In the genomic region with DNA sequence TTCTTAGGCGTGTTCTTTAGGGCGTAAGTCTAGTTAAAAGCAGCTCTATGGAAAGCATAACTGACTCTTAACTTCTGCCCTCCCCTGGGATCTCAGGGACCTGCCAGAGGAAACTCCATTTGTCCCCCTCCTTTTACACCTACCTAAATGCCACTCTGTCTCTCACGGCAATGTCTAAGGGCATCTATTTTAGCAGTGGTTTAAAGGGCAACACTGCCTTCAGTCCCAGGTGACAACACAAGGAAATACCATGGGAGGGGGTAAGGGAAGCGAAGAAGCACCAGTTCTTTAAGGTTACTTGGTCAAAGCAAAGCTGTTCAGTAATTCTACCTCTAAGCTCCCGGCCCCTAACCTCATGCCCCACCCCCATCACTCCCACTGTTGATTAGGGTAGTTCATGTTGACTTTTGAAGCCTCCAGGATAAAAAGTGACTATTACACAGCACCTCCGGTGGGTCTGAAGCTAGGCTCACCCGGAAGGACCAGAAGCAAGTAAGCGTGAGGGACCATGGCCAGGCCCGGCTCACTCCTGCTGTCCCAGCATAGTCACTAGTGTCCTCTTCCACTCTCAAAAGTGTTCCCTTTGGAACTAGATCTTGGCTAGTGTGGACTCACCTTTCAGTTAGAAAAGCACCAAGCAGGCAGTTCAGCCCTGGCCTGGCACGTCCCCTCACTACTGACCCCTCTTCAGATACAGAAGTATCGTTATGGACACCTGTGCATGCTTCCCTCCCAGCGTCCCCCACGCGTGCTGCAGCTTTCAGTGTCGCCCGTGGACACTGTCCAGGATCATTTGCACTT, we compare ENCODE assay signal across 9 cellular contexts. TPM values are rescaled to one million over a fixed set of nuclear protein-coding genes. Genes with fewer than 3 reads are reported as not detected.
DNase-seq lines count a peak whose midpoint lies in the region; ATAC-seq and TF ChIP-seq lines count a peak whose summit lies in the region.
"Had no signal": no experiment of that assay in that cellular context is flagged by ENCODE, and none has a peak within 500 bp of the region (broad histone marks: within the 10 kb centered on the region; RNA-seq: fewer than 3 reads in every experiment).

No MANE protein-coding gene starts in this region.

- no peaks in the 10 kb centered on the region for H3K9me3 Mint-ChIP-seq in Caco-2 (ENCODE audit: unreplicated experiment)

- CTCF ChIA-PET in Caco-2 (lab: Charles Lee) = interaction anchor here (0.5 to 2.0 kb wide), 7 partner anchors 12 to 954 kb away, joined by 3 to 14 read pairs (median 3); no protein-coding TSS in a partner anchor

- no TSS peak for BruUV-seq in Caco-2 (replicated peaks; lab: Mats Ljungman, UMichigan)

- no peaks in the 10 kb centered on the region for H3K27me3 Mint-ChIP-seq in Caco-2 (ENCODE audit: insufficient read depth, unreplicated experiment)

- H3K4me3 ChIP-seq in Caco-2 (ENCODE audit: low read depth, low read length) (peak overlapping the region; percentile 23), MM.1S (ENCODE audit: low read length) (peak overlapping the region; percentile 86), ovary (peak overlapping the region; percentile 10)
- H3K4me3 ChIP-seq in effector memory CD4-positive, alpha-beta T cell (ENCODE audit: insufficient read depth, low read depth, low read length, poor library complexity, severe bottlenecking) = peak overlapping the region; percentile 72

- peak overlapping the region; percentile 89 for H3K27ac Mint-ChIP-seq in Caco-2 (ENCODE audit: unreplicated experiment)

- no peaks in the 10 kb centered on the region for H3K9me2 ChIP-seq in MM.1S (replicated peaks; ENCODE audit: insufficient read depth, low read length)

- POLR2A ChIA-PET in Caco-2 (lab: Charles Lee) = interaction anchor here (0.6 to 0.9 kb wide), 2 partner anchors 12 to 374 kb away, joined by 3 to 4 read pairs; no protein-coding TSS in a partner anchor

- DNase-seq in Caco-2 (peak in 1 of 2 experiments; percentile 18), MM.1S (peak; percentile 9), ovary (no peak), NCI-H748 treated with DMSO at 0.1 percent for 48 hours (lab: John Stamatoyannopoulos, UW) (no peak), AG20443 (ENCODE audit: low spot score) (no peak), SHP77 (lab: John Stamatoyannopoulos, UW) (no peak)
- no peak for DNase-seq in effector memory CD4-positive, alpha-beta T cell
- DNase-seq: amniotic stem cell had no signal

- no peak for TF ChIP-seq EP300 in ovary (IDR thresholded peaks at IDR 0.05)

- peak overlapping the region; percentile 86 for H3K27ac ChIP-seq in MM.1S (ENCODE audit: low read length)
- H3K27ac ChIP-seq in effector memory CD4-positive, alpha-beta T cell (ENCODE audit: insufficient read depth, low read length, poor library complexity, severe bottlenecking) = peak overlapping the region; percentile 79
- H3K27ac ChIP-seq in ovary = no peak overlapping the region

- H3K36me3 Mint-ChIP-seq in Caco-2 (ENCODE audit: insufficient read depth, unreplicated experiment) = no peaks in the 10 kb centered on the region

- H4K20me1 ChIP-seq in MM.1S (ENCODE audit: insufficient read depth, low read length) = no peaks in the 10 kb centered on the region

- H3K79me2 ChIP-seq in MM.1S (ENCODE audit: low read length) = peaks cover 100% of the 10 kb centered on the region

- intact Hi-C loops in Caco-2 (cut with micrococcal nuclease; ENCODE audit: unreplicated experiment) (no loop called here), ovary (cut with DNase I) (no loop called here)

- peak overlapping the region; percentile 89 for H3K4me3 Mint-ChIP-seq in Caco-2 (ENCODE audit: unreplicated experiment)

- H3K9ac ChIP-seq in MM.1S (ENCODE audit: low read length) = peak overlapping the region; percentile 91

- no peak for TF ChIP-seq CTCF in Caco-2 (IDR thresholded peaks at IDR 0.05; ENCODE audit: insufficient read depth in 1 of 2, low read depth in 1 of 2, low read length in 1 of 2, severe bottlenecking in 1 of 2, unreplicated experiment in 1 of 2)
- TF ChIP-seq CTCF in MM.1S (IDR thresholded peaks at IDR 0.05; ENCODE audit: low read length) = no peak
- TF ChIP-seq CTCF in ovary (IDR thresholded peaks at IDR 0.05) = no peak

- H3F3A ChIP-seq in MM.1S (ENCODE audit: insufficient read depth, low read length) = peaks cover 49% of the 10 kb centered on the region

- H3K27me3 ChIP-seq in Caco-2 (replicated peaks; ENCODE audit: control insufficient read depth, insufficient read depth, low read length) (no peaks in the 10 kb centered on the region), MM.1S (replicated peaks; ENCODE audit: insufficient read depth, low read length) (no peaks in the 10 kb centered on the region), ovary (no peaks in the 10 kb centered on the region)
- H3K27me3 ChIP-seq in effector memory CD4-positive, alpha-beta T cell (replicated peaks; ENCODE audit: control insufficient read depth, insufficient read depth, low read length, poor library complexity, severe bottlenecking) = no peaks in the 10 kb centered on the region

- H3K36me3 ChIP-seq in Caco-2 (ENCODE audit: control insufficient read depth, insufficient read depth, low read length) (no peaks in the 10 kb centered on the region), MM.1S (replicated peaks; ENCODE audit: insufficient read depth, low read length) (no peaks in the 10 kb centered on the region), ovary (no peaks in the 10 kb centered on the region)
- no peaks in the 10 kb centered on the region for H3K36me3 ChIP-seq in effector memory CD4-positive, alpha-beta T cell (ENCODE audit: control insufficient read depth, insufficient read depth, low read length)

- H3K4me1 ChIP-seq in Caco-2 (peaks cover 26% of the 10 kb centered on the region), MM.1S (ENCODE audit: low read length) (peaks cover 56% of the 10 kb centered on the region), ovary (ENCODE audit: insufficient read depth) (peaks cover 20% of the 10 kb centered on the region)
- peaks cover 66% of the 10 kb centered on the region for H3K4me1 ChIP-seq in effector memory CD4-positive, alpha-beta T cell (ENCODE audit: control insufficient read depth, insufficient read depth, low read length, poor library complexity, severe bottlenecking)

- H3K4me2 ChIP-seq in MM.1S (ENCODE audit: low read depth, low read length) = peak overlapping the region; percentile 96

- no peak for ATAC-seq in HG02571 (IDR thresholded peaks at IDR 0.05; ENCODE audit: unreplicated experiment)

- no peak for TF ChIP-seq POLR2A in ovary (IDR thresholded peaks at IDR 0.05)

- WGBS in ovary, 3 donors = 72 to 81% (median 78%) methylated on average over 16 of the region's 16 CpGs

- no peaks in the 10 kb centered on the region for H3K9me3 ChIP-seq in Caco-2
- no peaks in the 10 kb centered on the region for H3K9me3 ChIP-seq in MM.1S (replicated peaks; ENCODE audit: insufficient read depth, low read length)
- H3K9me3 ChIP-seq in effector memory CD4-positive, alpha-beta T cell (ENCODE audit: control insufficient read depth, low read length) = no peaks in the 10 kb centered on the region
- H3K9me3 ChIP-seq in ovary = no peaks in the 10 kb centered on the region

- H2AFZ ChIP-seq in MM.1S (ENCODE audit: low read length) = no peak overlapping the region

- H3K4me1 Mint-ChIP-seq in Caco-2 (ENCODE audit: low read depth, unreplicated experiment) = peaks cover 43% of the 10 kb centered on the region

RNA-seq across cellular contexts. Expression of a gene that starts 47.0 kb away (rescaled TPM):
- total RNA-seq in Caco-2 (2022) (26.5 and 29.6 TPM in 2 replicates), ovary (10 to 100 TPM; 17.4 to 27.0 (median 24.4) TPM)
- polyA plus RNA-seq in ovary = 10 to 100 TPM; 15.1 to 35.3 TPM

Comparison
In these comparisons a context has a peak if more than half of its experiments do, and no peak if none do; other contexts are left out.
1. H3K4me3 ChIP-seq: peak in every context shown above with its lines; median percentile 86 in MM.1S; 72 in effector memory CD4-positive, alpha-beta T cell; 23 in Caco-2; 10 in ovary.
2. H3K27ac ChIP-seq: peak in MM.1S (single experiment) and effector memory CD4-positive, alpha-beta T cell (single experiment); none in ovary (0 of 2).